Comparison of ENCODE assay signal across 18 cellular contexts in the genomic region with DNA sequence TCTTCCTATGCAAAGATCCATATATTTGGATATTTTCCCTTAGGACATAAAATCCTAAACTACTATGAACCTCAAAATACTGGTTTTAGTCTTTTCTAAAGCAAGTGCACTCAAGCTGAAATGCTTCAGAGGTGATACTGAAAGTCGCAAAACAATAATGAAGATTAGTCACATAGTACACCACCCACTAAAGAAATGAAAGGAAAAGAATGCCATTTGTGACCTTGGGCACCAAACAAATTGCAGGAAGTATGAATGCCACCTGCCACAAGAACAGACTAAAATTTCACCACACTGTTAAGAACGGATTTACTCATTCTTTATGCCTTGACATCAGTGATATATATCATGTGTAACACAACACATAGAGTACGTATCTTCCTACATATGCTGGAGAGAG.
DNase-seq lines count a peak whose midpoint lies in the region; ATAC-seq lines count a peak whose summit lies in the region.
"Had no signal": no experiment of that assay in that cellular context is flagged by ENCODE, and none has a peak within 500 bp of the region (broad histone marks: within the 10 kb centered on the region; RNA-seq: fewer than 3 reads in every experiment).

No MANE protein-coding gene starts in this region.

- in situ Hi-C loops in ACHN (cut with HindIII; ENCODE audit: low pct_ligation_motif_present, low pct_unique_long_range_greater_than_20kb, low sequenced_read_pairs), result no loop called here

- H3K27ac ChIP-seq in substantia nigra (ENCODE audit: low read depth, low read length, poor library complexity, severe bottlenecking), result no peak overlapping the region
- H3K27ac ChIP-seq: prostate gland had no signal

- peak; percentile 77 for ATAC-seq in GM19324 (IDR thresholded peaks at IDR 0.05; ENCODE audit: low FRiP score, unreplicated experiment)
- ATAC-seq in HG02623 (IDR thresholded peaks at IDR 0.05; ENCODE audit: unreplicated experiment), result peak; percentile 60
- peak; percentile 58 for ATAC-seq in HG03469 (IDR thresholded peaks at IDR 0.05; ENCODE audit: unreplicated experiment)
- no peak for ATAC-seq in HG03378 (IDR thresholded peaks at IDR 0.05; ENCODE audit: unreplicated experiment)
- ATAC-seq in HG02840 (IDR thresholded peaks at IDR 0.05; ENCODE audit: low FRiP score, unreplicated experiment), result no peak
- ATAC-seq: activated CD4-positive, alpha-beta T cell treated with anti-CD3 and anti-CD28 coated beads for 36 hours; left lobe of liver had no signal

- DNase-seq in myocyte (ENCODE audit: low read depth), result peak; percentile 2
- DNase-seq in substantia nigra (lab: John Stamatoyannopoulos, UW), result no peak
- no peak for DNase-seq in ACHN
- DNase-seq: activated CD4-positive, alpha-beta T cell treated with anti-CD3 and anti-CD28 coated beads for 36 hours; activated naive CD8-positive, alpha-beta T cell treated with anti-CD3 and anti-CD28 coated beads for 36 hours; DMS153; effector memory CD4-positive, alpha-beta T cell; H9; NCI-H1092 treated with DMSO at 0.1 percent for 48 hours; SHP77 treated with DMSO at 0.1 percent for 48 hours; stimulated activated CD4-positive, alpha-beta T cell treated with anti-CD3 and anti-CD28 coated beads, Interleukin-15, amount 100 ng/mL, for 24 hours had no signal

Comparison
In these comparisons a context has a peak if more than half of its experiments do, and no peak if none do; other contexts are left out.
1. ATAC-seq: peak in GM19324 (single experiment), HG02623 (single experiment) and HG03469 (single experiment); none in HG03378 (single experiment) and HG02840 (single experiment).